In the genomic region with DNA sequence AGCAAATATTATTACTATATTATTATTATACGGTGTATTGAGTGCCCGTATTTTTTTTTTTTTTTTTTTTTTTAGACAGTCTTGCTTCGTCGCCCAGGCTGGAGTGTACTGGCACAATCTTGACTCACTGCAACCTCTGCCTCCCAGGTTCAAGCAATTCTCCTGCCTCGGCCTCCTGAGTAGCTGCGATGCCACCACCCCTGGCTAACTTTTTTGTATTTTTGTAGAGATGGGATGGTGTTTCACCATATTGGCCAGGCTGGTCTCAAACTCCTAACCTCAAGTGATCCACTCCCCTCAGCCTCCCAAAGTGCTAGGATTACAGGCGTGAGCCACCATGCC, we compare ENCODE assay signal across 8 cellular contexts. TPM values are rescaled to one million over a fixed set of nuclear protein-coding genes. Genes with fewer than 3 reads are reported as not detected.
A peak's percentile ranks its signal among the peaks of the same experiment; 100 is the strongest.
DNase-seq lines count a peak whose midpoint lies in the region; ATAC-seq, FAIRE-seq and TF ChIP-seq lines count a peak whose summit lies in the region.
"Not testable (repeated sequence)": the region's sequence is repeated elsewhere in the genome, so short reads cannot be mapped to it uniquely, and the experiment has no call there.

No MANE protein-coding gene starts in this region.

- not testable (repeated sequence) for H3K9me3 ChIP-seq in BLaER1; GM12878 (replicated peaks; ENCODE audit: control insufficient read depth, insufficient read depth, low read length); esophagus (ENCODE audit: control insufficient read depth in 2 of 2, insufficient read depth in 1 of 2, low read depth in 1 of 2, low read length in 1 of 2); right lobe of liver; pancreas; thoracic aorta

- not testable (repeated sequence) for TF ChIP-seq CTCF in KMS-11 (conservative IDR thresholded peaks at IDR 0.05; ENCODE audit: low read depth, low read length); GM12878 (IDR thresholded peaks at IDR 0.05 in 2 of 3, conservative IDR thresholded peaks at IDR 0.05 in 1 of 3; ENCODE audit: control insufficient read depth in 2 of 3, extremely low read depth in 1 of 3, insufficient read depth in 1 of 3, low read depth in 3 of 3, low read length in 3 of 3); right lobe of liver (IDR thresholded peaks at IDR 0.05); pancreas (IDR thresholded peaks at IDR 0.05); thoracic aorta (IDR thresholded peaks at IDR 0.05)

- peaks cover 76% of the 10 kb centered on the region for H3K4me1 ChIP-seq in BLaER1
- peaks cover 53% of the 10 kb centered on the region for H3K4me1 ChIP-seq in KMS-11 (ENCODE audit: low read depth, poor library complexity, severe bottlenecking)
- H3K4me1 ChIP-seq in GM12878 (ENCODE audit: control insufficient read depth, insufficient read depth, low read length), result peaks cover 44% of the 10 kb centered on the region
- peaks cover 10 to 24% of the 10 kb centered on the region in 2 donors for H3K4me1 ChIP-seq in esophagus (ENCODE audit: control insufficient read depth in 2 of 2, insufficient read depth in 2 of 2, low read length in 1 of 2)
- peaks cover 0 to 50% (median 18%) of the 10 kb centered on the region in 4 donors for H3K4me1 ChIP-seq in right lobe of liver
- peaks cover 30 to 58% (median 50%) of the 10 kb centered on the region in 3 donors for H3K4me1 ChIP-seq in pancreas
- H3K4me1 ChIP-seq in thoracic aorta (ENCODE audit: control insufficient read depth in 1 of 2, low read depth in 2 of 2), result peaks cover 47 to 62% of the 10 kb centered on the region in 2 donors

- H3K4me3 Mint-ChIP-seq in activated CD4-positive, alpha-beta T cell treated with anti-CD3 and anti-CD28 coated beads, Interleukin-2, amount 10 ng/mL, durations not matched to agents 24 days and 14 days, result peak overlapping the region; percentile 93

- not testable (repeated sequence) for H3K27me3 Mint-ChIP-seq in activated CD4-positive, alpha-beta T cell treated with anti-CD3 and anti-CD28 coated beads, Interleukin-2, amount 10 ng/mL, durations not matched to agents 24 days and 14 days

- H4K20me1 ChIP-seq in BLaER1, result peaks cover 45% of the 10 kb centered on the region
- H4K20me1 ChIP-seq in KMS-11 (ENCODE audit: insufficient read depth); GM12878 (ENCODE audit: control insufficient read depth, insufficient read depth): not testable (repeated sequence)

- POLR2A ChIA-PET in GM12878 (lab: Charles Lee), result interaction anchor here (0.7 to 8.5 kb wide), 4 partner anchors 22 to 115 kb away, joined by 3 to 73 read pairs (median 15); no protein-coding TSS in a partner anchor

- H3K4me3 ChIP-seq in BLaER1 (peak overlapping the region; percentile 92), GM12878 (peak overlapping the region; percentile 90), esophagus (ENCODE audit: low read depth in 1 of 2, low read length in 2 of 2) (peak overlapping the region; percentile 80 to 84), right lobe of liver (peak overlapping the region; percentile 82 to 95 (median 88)), pancreas (peak overlapping the region in 3 of 4 donors; percentile 74 to 93 (median 90)), thoracic aorta (peak overlapping the region; percentile 92)
- H3K4me3 ChIP-seq in KMS-11 (IDR thresholded peaks at IDR 0.05; ENCODE audit: insufficient read depth, low read depth, low read length), result not testable (repeated sequence)

- peaks cover 74% of the 10 kb centered on the region for H3K4me1 Mint-ChIP-seq in activated CD4-positive, alpha-beta T cell treated with anti-CD3 and anti-CD28 coated beads, Interleukin-2, amount 10 ng/mL, durations not matched to agents 24 days and 14 days

- not testable (repeated sequence) for ATAC-seq in GM12878; right lobe of liver; pancreas; thoracic aorta (ENCODE audit: insufficient number of reproducible peaks, low FRiP score, low read depth)

- in situ Hi-C loops in GM12878 (cut with MboI), result not testable (repeated sequence)

- H3K27ac Mint-ChIP-seq in activated CD4-positive, alpha-beta T cell treated with anti-CD3 and anti-CD28 coated beads, Interleukin-2, amount 10 ng/mL, durations not matched to agents 24 days and 14 days, result peak overlapping the region; percentile 94

- H2AFZ ChIP-seq in KMS-11 (ENCODE audit: low read depth); GM12878 (ENCODE audit: control insufficient read depth, low read depth, low read length): not testable (repeated sequence)

- BruUV-seq in GM12878 (replicated peaks; lab: Mats Ljungman, UMichigan), result not testable (repeated sequence)

- TF ChIP-seq EP300 in GM12878 (IDR thresholded peaks at IDR 0.05; ENCODE audit: borderline replicate concordance in 1 of 2, control insufficient read depth in 1 of 2, low read depth in 2 of 2, low read length in 2 of 2), result not testable (repeated sequence)

- RAD21 ChIA-PET in GM12878 (lab: Charles Lee; ENCODE audit: unreplicated experiment), result not testable (repeated sequence)

- H3K27ac ChIP-seq in BLaER1 (peak overlapping the region; percentile 92), GM12878 (ENCODE audit: control insufficient read depth, insufficient read depth) (peak overlapping the region; percentile 92), esophagus (ENCODE audit: low read depth in 2 of 2, low read length in 1 of 2) (peak overlapping the region; percentile 75 to 98), right lobe of liver (peak overlapping the region; percentile 98 to 99 (median 99)), pancreas (peak overlapping the region in 3 of 4 donors; percentile 89 to 97 (median 97)), thoracic aorta (peak overlapping the region; percentile 92 to 97)
- not testable (repeated sequence) for H3K27ac ChIP-seq in KMS-11

- not testable (repeated sequence) for TF ChIP-seq POLR2A in GM12878 (IDR thresholded peaks at IDR 0.05; ENCODE audit: low read depth, low read length); right lobe of liver (IDR thresholded peaks at IDR 0.05)

- H3K27me3 ChIP-seq in BLaER1; KMS-11 (ENCODE audit: insufficient read depth, low read depth); GM12878 (replicated peaks in 1 of 2; ENCODE audit: control insufficient read depth in 2 of 2, insufficient read depth in 2 of 2, low read length in 1 of 2); esophagus (ENCODE audit: control insufficient read depth in 1 of 2, insufficient read depth in 2 of 2, low read length in 2 of 2); right lobe of liver; pancreas; thoracic aorta (replicated peaks; ENCODE audit: insufficient read depth): not testable (repeated sequence)

- 0% methylated on average over 7 of the region's 7 CpGs for WGBS in GM12878 (ENCODE audit: insufficient coverage, insufficient replicate concordance, low lambda C conversion rate, missing lambda C conversion rate)
- 40 to 50% methylated on average over 7 of the region's 7 CpGs for WGBS in esophagus, 2 donors
- 9% methylated on average over 7 of the region's 7 CpGs for WGBS in right lobe of liver (ENCODE audit: insufficient coverage, low coverage, low lambda C conversion rate, missing lambda C conversion rate)
- 60 to 66% methylated on average over 7 of the region's 7 CpGs for WGBS in pancreas, 2 donors

- intact Hi-C loops in activated CD4-positive, alpha-beta T cell treated with anti-CD3 and anti-CD28 coated beads, Interleukin-2, amount 10 ng/mL, durations not matched to agents 24 days and 14 days (cut with micrococcal nuclease), result loop anchor here (5.0 kb wide), 1 partner anchor 282 kb away; a partner anchor contains a TSS
- intact Hi-C loops in GM12878 (cut with micrococcal nuclease; ENCODE audit: unreplicated experiment) (loop anchor here (2.0 to 10.0 kb wide), 4 partner anchors 38 to 138 kb away; a partner anchor contains a TSS), right lobe of liver (cut with DNase I) (loop anchor here in 1 of 2 donors (10.0 kb wide), 1 partner anchor 80 kb away; no protein-coding TSS in a partner anchor), pancreas (cut with DNase I) (loop anchor here in 1 of 3 donors (10.0 kb wide), 1 partner anchor 60 kb away; no protein-coding TSS in a partner anchor)

- not testable (repeated sequence) for FAIRE-seq in GM12878 (lab: Jason Lieb, UNC); pancreas (lab: Jason Lieb, UNC)

- H3K9ac ChIP-seq in BLaER1 (peak overlapping the region; percentile 94), GM12878 (ENCODE audit: control insufficient read depth, insufficient read depth, low read length) (peak overlapping the region; percentile 98)
- H3K9ac ChIP-seq in KMS-11, result not testable (repeated sequence)

- not testable (repeated sequence) for H3K36me3 ChIP-seq in BLaER1; KMS-11 (ENCODE audit: insufficient read depth); GM12878 (ENCODE audit: control insufficient read depth in 2 of 2, insufficient read depth in 2 of 2, low read length in 1 of 2); esophagus (ENCODE audit: control insufficient read depth in 2 of 2, insufficient read depth in 2 of 2, low read length in 1 of 2); right lobe of liver; pancreas; thoracic aorta

- not testable (repeated sequence) for TF ChIP-seq RAD21 in GM12878 (IDR thresholded peaks at IDR 0.05; ENCODE audit: insufficient read depth, low read depth, low read length)

- H3K79me2 ChIP-seq in KMS-11 (ENCODE audit: insufficient read depth, low read depth), result peaks cover 44% of the 10 kb centered on the region
- peaks cover 80% of the 10 kb centered on the region for H3K79me2 ChIP-seq in GM12878 (ENCODE audit: control insufficient read depth, insufficient read depth, low read length)

- SMC1A ChIA-PET in GM12878 (lab: Charles Lee; ENCODE audit: uncharacterized antibody, unreplicated experiment), result not testable (repeated sequence)

- DNase-seq in activated CD4-positive, alpha-beta T cell treated with anti-CD3 and anti-CD28 coated beads, Interleukin-2, amount 10 ng/mL, durations not matched to agents 24 days and 14 days; GM12878 (ENCODE audit: low read depth, low spot score); right lobe of liver; pancreas; thoracic aorta (ENCODE audit: low spot score): not testable (repeated sequence)

- H3K4me2 ChIP-seq in BLaER1 (peak overlapping the region; percentile 97), KMS-11 (peak overlapping the region; percentile 54), GM12878 (ENCODE audit: control insufficient read depth, insufficient read depth) (peak overlapping the region; percentile 86)

- H3K9me3 Mint-ChIP-seq in activated CD4-positive, alpha-beta T cell treated with anti-CD3 and anti-CD28 coated beads, Interleukin-2, amount 10 ng/mL, durations not matched to agents 24 days and 14 days, result not testable (repeated sequence)

- CTCF ChIA-PET in GM12878 (lab: Yijun Ruan, JAX), result interaction anchor here (7.2 kb wide), 1 partner anchor 21 kb away, joined by 58 read pairs; no protein-coding TSS in a partner anchor

- peaks cover 21% of the 10 kb centered on the region for H3K36me3 Mint-ChIP-seq in activated CD4-positive, alpha-beta T cell treated with anti-CD3 and anti-CD28 coated beads, Interleukin-2, amount 10 ng/mL, durations not matched to agents 24 days and 14 days (ENCODE audit: low read depth)

RNA-seq across cellular contexts. Expression of a gene that starts 2.2 kb away (rescaled TPM):
- total RNA-seq in activated CD4-positive, alpha-beta T cell treated with anti-CD3 and anti-CD28 coated beads, Interleukin-2, amount 10 ng/mL, durations not matched to agents 24 days and 14 days, result 53.8 and 55.7 TPM in 2 replicates
- 47.6 and 51.1 TPM in 2 replicates for total RNA-seq in GM12878 (2013; cell fraction: nucleolus; rRNA removed)
- total RNA-seq in GM12878 (2014; rRNA removed) (23.4 and 24.2 TPM in 2 replicates), GM12878 (2014; rRNA removed; fragmentation: Illumina TruSeq; extraction: Trizol) (12.7 and 15.3 TPM in 2 replicates), GM12878 (2021) (77.5 and 79.0 TPM in 2 replicates), right lobe of liver (100 to 1,000 TPM in 1 of 6 experiments, 10 to 100 TPM in 5; 48.5 to 145 (median 79.5) TPM), pancreas (10 to 100 TPM; 16.1 to 54.2 (median 33.7) TPM), thoracic aorta (10 to 100 TPM; 59.4 to 86.6 TPM)
- polyA plus RNA-seq in GM12878 (2011; ENCODE audit: low read depth), result 50.1 TPM
- polyA plus RNA-seq in GM12878 (2011; rRNA removed) (29.6 and 36.5 TPM in 2 replicates), GM12878 (2014; fragmentation: Illumina TruSeq; extraction: Trizol) (66.7 and 68.8 TPM in 2 replicates), GM12878 (2014; fragmentation: Nextera tagmentation; extraction: Ambion mirVana) (10 to 100 TPM; 22.4 to 23.3 TPM), GM12878 (2014; rRNA removed) (42.6 and 45.5 TPM in 2 replicates), GM12878 (2016; fragmentation: Nextera tagmentation; extraction: Ambion mirVana) (10 to 100 TPM; 50.2 to 50.8 TPM), esophagus (10 to 100 TPM; 26.0 to 29.2 TPM), pancreas (10 to 100 TPM in 1 of 2 donors, 1 to 10 TPM in 1; 9.7 to 15.5 TPM)
- 36.7 and 49.7 TPM in 2 replicates for polyA plus RNA-seq in GM12878 (2011; cell fraction: cytosol; rRNA removed)
- 16.8 and 18.8 TPM in 2 replicates for polyA plus RNA-seq in GM12878 (2011; cell fraction: nucleus; rRNA removed)
- 58.2 and 65.9 TPM in 2 replicates for polyA plus RNA-seq in GM12878 (2012)
- 48.3 and 58.3 TPM in 2 replicates for polyA minus RNA-seq in GM12878 (2011; rRNA and poly(A)+ RNA removed)
- 25.8 and 27.2 TPM in 2 replicates for polyA minus RNA-seq in GM12878 (2011; cell fraction: cytosol; rRNA and poly(A)+ RNA removed)
- 10.3 and 16.8 TPM in 2 replicates for polyA minus RNA-seq in GM12878 (2011; cell fraction: nucleus; rRNA and poly(A)+ RNA removed)
